In the genomic region with DNA sequence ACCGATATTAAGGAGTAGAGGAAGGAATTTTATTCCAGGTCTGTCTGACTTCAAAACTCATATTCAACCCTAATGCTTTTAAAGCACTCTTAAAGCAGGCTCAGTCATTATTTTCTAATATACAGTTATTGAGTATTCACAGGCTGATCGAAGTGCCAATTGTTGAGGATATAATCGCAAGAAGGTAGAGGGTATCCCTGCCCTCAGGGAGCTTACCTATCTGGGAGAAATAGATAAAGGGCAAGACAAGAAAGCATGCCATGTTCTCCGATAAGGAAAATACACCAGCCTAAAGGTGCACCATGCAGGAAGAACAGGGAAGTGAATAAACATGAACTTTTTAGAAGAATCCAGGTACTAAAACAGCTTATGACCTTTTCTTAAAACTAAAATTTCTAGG, we compare ENCODE assay signal across 39 cellular contexts.
"Had no signal": no experiment of that assay in that cellular context is flagged by ENCODE, and none has a peak within 500 bp of the region (broad histone marks: within the 10 kb centered on the region; RNA-seq: fewer than 3 reads in every experiment).

No MANE protein-coding gene starts in this region.

- H3K4me3 ChIP-seq: adrenal gland, ascending aorta, body of pancreas, breast epithelium, cardiac muscle cell had no signal

- DNase-seq: activated effector memory CD4-positive, alpha-beta T cell treated with anti-CD3 and anti-CD28 coated beads, Interleukin-2, amount 50 U/mL, for 16 hours; activated effector memory CD4-positive, alpha-beta T cell treated with Interleukin-2 at 50 U/mL for 16 hours; activated gamma-delta T cell; activated gamma-delta T cell treated with Interleukin-2 at 50 U/mL for 16 hours; activated naive CD4-positive, alpha-beta T cell; activated naive CD4-positive, alpha-beta T cell treated with anti-CD3 and anti-CD28 coated beads for 36 hours; activated naive CD4-positive, alpha-beta T cell treated with anti-CD3 and anti-CD28 coated beads, Interleukin-2, amount 50 U/mL, for 16 hours; activated naive CD4-positive, alpha-beta T cell treated with Interleukin-2 at 50 U/mL for 16 hours; activated naive CD8-positive, alpha-beta T cell treated with anti-CD3 and anti-CD28 coated beads for 36 hours; activated naive CD8-positive, alpha-beta T cell treated with anti-CD3 and anti-CD28 coated beads, Interleukin-2, amount 10 ng/mL, durations not matched to agents 7 days and 5 days; activated naive CD8-positive, alpha-beta T cell treated with anti-CD3 and anti-CD28 coated beads, Interleukin-2, amount 50 U/mL, for 24 hours; activated T-cell treated with anti-CD3 and anti-CD28 coated beads, Interleukin-2, amount 50 U/mL, for 1 hour; activated T-cell treated with anti-CD3 and anti-CD28 coated beads, Interleukin-2, amount 50 U/mL, for 24 hours; activated T-cell treated with anti-CD3 and anti-CD28 coated beads, Interleukin-2, amount 50 U/mL, for 4 hours; activated T-cell treated with anti-CD3 and anti-CD28 coated beads, Interleukin-2, amount 50 U/mL, for 48 hours; activated T-cell treated with anti-CD3 and anti-CD28 coated beads, Interleukin-2, amount 50 U/mL, for 72 hours; adrenal gland; amniotic stem cell; amygdala; anterior cingulate cortex; aorta; body of pancreas; brain microvascular endothelial cell; caudate nucleus; central memory CD4-positive, alpha-beta T cell; cerebellar nuclear complex had no signal

- H3K27me3 Mint-ChIP-seq: activated naive CD4-positive, alpha-beta T cell treated with anti-CD3 and anti-CD28 coated beads, Interleukin-2, amount 50 U/mL, for 24 hours; activated naive CD8-positive, alpha-beta T cell; activated naive CD8-positive, alpha-beta T cell treated with anti-CD3 and anti-CD28 coated beads for 36 hours; activated naive CD8-positive, alpha-beta T cell treated with anti-CD3 and anti-CD28 coated beads, Interleukin-2, amount 50 U/mL, for 24 hours; activated T-cell treated with anti-CD3 and anti-CD28 coated beads, Interleukin-2, amount 50 U/mL, for 24 hours; activated T-helper 17 cell treated with anti-CD3 and anti-CD28 coated beads, Interleukin-2, amount 50 U/mL, for 72 hours; central memory CD8-positive, alpha-beta T cell had no signal

- H3K4me1 Mint-ChIP-seq: activated naive CD4-positive, alpha-beta T cell treated with anti-CD3 and anti-CD28 coated beads, Interleukin-2, amount 50 U/mL, for 24 hours; activated naive CD8-positive, alpha-beta T cell treated with anti-CD3 and anti-CD28 coated beads for 36 hours; activated naive CD8-positive, alpha-beta T cell treated with anti-CD3 and anti-CD28 coated beads, Interleukin-2, amount 10 ng/mL, durations not matched to agents 7 days and 5 days; activated naive CD8-positive, alpha-beta T cell treated with anti-CD3 and anti-CD28 coated beads, Interleukin-2, amount 50 U/mL, for 24 hours; activated T-helper 17 cell treated with anti-CD3 and anti-CD28 coated beads, Interleukin-2, amount 50 U/mL, for 72 hours; central memory CD8-positive, alpha-beta T cell had no signal

- H3K9me3 Mint-ChIP-seq: activated naive CD4-positive, alpha-beta T cell treated with anti-CD3 and anti-CD28 coated beads, Interleukin-2, amount 50 U/mL, for 24 hours; activated naive CD4-positive, alpha-beta T cell treated with anti-CD3 and anti-CD28 coated beads, Interleukin-2, amount 50 U/mL, for 72 hours; activated naive CD8-positive, alpha-beta T cell treated with anti-CD3 and anti-CD28 coated beads, Interleukin-2, amount 50 U/mL, for 24 hours; activated T-cell treated with anti-CD3 and anti-CD28 coated beads, Interleukin-2, amount 50 U/mL, for 24 hours; activated T-cell treated with anti-CD3 and anti-CD28 coated beads, Interleukin-2, amount 50 U/mL, for 4 hours; central memory CD8-positive, alpha-beta T cell had no signal

- H3K36me3 ChIP-seq: adrenal gland, ascending aorta, brain microvascular endothelial cell, breast epithelium, cardiac muscle cell had no signal

- H3K4me3 Mint-ChIP-seq: activated naive CD4-positive, alpha-beta T cell treated with anti-CD3 and anti-CD28 coated beads for 36 hours; activated naive CD4-positive, alpha-beta T cell treated with anti-CD3 and anti-CD28 coated beads, Interleukin-2, amount 50 U/mL, for 24 hours; activated naive CD8-positive, alpha-beta T cell; activated naive CD8-positive, alpha-beta T cell treated with anti-CD3 and anti-CD28 coated beads for 36 hours; activated naive CD8-positive, alpha-beta T cell treated with anti-CD3 and anti-CD28 coated beads, Interleukin-2, amount 10 ng/mL, durations not matched to agents 7 days and 5 days; activated naive CD8-positive, alpha-beta T cell treated with anti-CD3 and anti-CD28 coated beads, Interleukin-2, amount 50 U/mL, for 24 hours; activated T-cell treated with anti-CD3 and anti-CD28 coated beads, Interleukin-2, amount 50 U/mL, for 24 hours; activated T-cell treated with anti-CD3 and anti-CD28 coated beads, Interleukin-2, amount 50 U/mL, for 4 hours; activated T-cell treated with anti-CD3 and anti-CD28 coated beads, Interleukin-2, amount 50 U/mL, for 72 hours; activated T-helper 1 cell treated with anti-CD3 and anti-CD28 coated beads, Interleukin-12 subunit alpha, Interleukin-12 subunit beta, Interleukin-2, Interleukin-4 antibody, amounts not matched to agents 30 ng/mL and 10 ng/mL and 1 ng/mL, durations not matched to agents 14 hours and 24 hours and 36 hours; activated T-helper 17 cell treated with anti-CD3 and anti-CD28 coated beads, Interleukin-2, amount 50 U/mL, for 72 hours; brain; central memory CD8-positive, alpha-beta T cell had no signal

- H3K9me3 ChIP-seq: adrenal gland, ascending aorta, body of pancreas had no signal

- H3K27ac ChIP-seq: ascending aorta, body of pancreas, brain microvascular endothelial cell, breast epithelium, cardiac muscle cell had no signal

- ATAC-seq: activated naive CD4-positive, alpha-beta T cell treated with anti-CD3 and anti-CD28 coated beads, Interleukin-2, amount 50 U/mL, for 72 hours; activated naive CD8-positive, alpha-beta T cell treated with anti-CD3 and anti-CD28 coated beads, Interleukin-2, amount 50 U/mL, for 24 hours; activated T-cell treated with anti-CD3 and anti-CD28 coated beads, Interleukin-2, amount 50 U/mL, for 4 hours; activated T-cell treated with anti-CD3 and anti-CD28 coated beads, Interleukin-2, amount 50 U/mL, for 72 hours; activated T-helper 17 cell treated with anti-CD3 and anti-CD28 coated beads, Interleukin-2, amount 50 U/mL, for 72 hours; body of pancreas had no signal

- FAIRE-seq: astrocyte, bronchial epithelial cell had no signal

- H3K27me3 ChIP-seq: adrenal gland, ascending aorta, body of pancreas, brain microvascular endothelial cell, breast epithelium, cardiac muscle cell had no signal

- H3K4me1 ChIP-seq: ascending aorta, body of pancreas, breast epithelium had no signal

- H3K27ac Mint-ChIP-seq: activated naive CD4-positive, alpha-beta T cell treated with anti-CD3 and anti-CD28 coated beads for 36 hours; activated naive CD4-positive, alpha-beta T cell treated with anti-CD3 and anti-CD28 coated beads, Interleukin-2, amount 50 U/mL, for 24 hours; activated naive CD8-positive, alpha-beta T cell; activated naive CD8-positive, alpha-beta T cell treated with anti-CD3 and anti-CD28 coated beads for 36 hours; activated naive CD8-positive, alpha-beta T cell treated with anti-CD3 and anti-CD28 coated beads, Interleukin-2, amount 10 ng/mL, durations not matched to agents 7 days and 5 days; activated naive CD8-positive, alpha-beta T cell treated with anti-CD3 and anti-CD28 coated beads, Interleukin-2, amount 50 U/mL, for 24 hours; activated T-cell treated with anti-CD3 and anti-CD28 coated beads, Interleukin-2, amount 50 U/mL, for 24 hours; activated T-cell treated with anti-CD3 and anti-CD28 coated beads, Interleukin-2, amount 50 U/mL, for 72 hours; activated T-helper 1 cell treated with anti-CD3 and anti-CD28 coated beads, Interleukin-12 subunit alpha, Interleukin-12 subunit beta, Interleukin-2, Interleukin-4 antibody, amounts not matched to agents 30 ng/mL and 10 ng/mL and 1 ng/mL, durations not matched to agents 14 hours and 24 hours and 36 hours; activated T-helper 17 cell treated with anti-CD3 and anti-CD28 coated beads, Interleukin-2, amount 50 U/mL, for 72 hours; activated T-helper 2 cell treated with anti-CD3 and anti-CD28 coated beads, Interferon-gamma antibody, Interleukin-2, Interleukin-4, amounts not matched to agents 10 μg/mL and 5 μg/mL and 100 μg/mL, durations not matched to agents 14 hours and 24 hours and 36 hours had no signal
